Comparison of ENCODE assay signal across 21 cellular contexts in the genomic region with DNA sequence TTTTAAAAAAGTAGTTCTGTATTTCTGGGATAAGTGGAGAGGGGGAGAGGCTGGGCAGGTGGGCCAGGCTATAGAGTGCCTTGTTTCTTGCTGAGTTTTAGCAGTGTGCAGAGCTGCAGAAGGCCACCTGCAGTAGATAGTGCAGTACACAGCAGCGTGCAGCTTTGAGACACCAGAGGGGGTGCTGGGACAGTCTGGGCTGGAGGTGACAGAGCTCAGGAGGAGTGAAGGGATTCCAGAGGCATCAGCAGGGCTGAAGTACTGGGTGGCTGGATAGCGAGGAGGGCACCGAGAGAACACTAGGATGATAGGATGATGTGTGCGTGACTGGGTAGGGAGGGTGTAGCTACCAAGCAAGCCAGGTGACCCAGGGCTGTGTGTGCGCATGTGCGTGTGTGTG. TPM values are rescaled to one million over a fixed set of nuclear protein-coding genes. Genes with fewer than 3 reads are reported as not detected.
DNase-seq lines count a peak whose midpoint lies in the region; ATAC-seq and TF ChIP-seq lines count a peak whose summit lies in the region.
"Had no signal": no experiment of that assay in that cellular context is flagged by ENCODE, and none has a peak within 500 bp of the region (broad histone marks: within the 10 kb centered on the region; RNA-seq: fewer than 3 reads in every experiment).

No MANE protein-coding gene starts in this region.

- TF ChIP-seq CTCF in Panc1 (IDR thresholded peaks at IDR 0.05) (no peak), epithelial cell of proximal tubule (conservative IDR thresholded peaks at IDR 0.05; ENCODE audit: low read depth, low read length) (peak; percentile 3)

- H3K36me3 ChIP-seq in Panc1 (ENCODE audit: control insufficient read depth, insufficient read depth, low read length): peaks cover 3% of the 10 kb centered on the region; the same call in 1 of the 2 replicates

- peak; percentile 40 for ATAC-seq in activated naive CD8-positive, alpha-beta T cell treated with anti-CD3 and anti-CD28 coated beads, Interleukin-2, amount 50 U/mL, for 24 hours
- ATAC-seq in Panc1: peak; percentile 72
- ATAC-seq in activated CD4-positive, alpha-beta T cell treated with anti-CD3 and anti-CD28 coated beads for 36 hours: no peak
- ATAC-seq in esophagus mucosa: no peak
- ATAC-seq: Right ventricle myocardium inferior had no signal

- H3K9me3 ChIP-seq in Panc1 (ENCODE audit: control insufficient read depth, insufficient read depth, low read depth, low read length): no peaks in the 10 kb centered on the region

- no peaks in the 10 kb centered on the region for H3K9me3 Mint-ChIP-seq in activated naive CD8-positive, alpha-beta T cell treated with anti-CD3 and anti-CD28 coated beads, Interleukin-2, amount 50 U/mL, for 24 hours
- no peaks in the 10 kb centered on the region for H3K9me3 Mint-ChIP-seq in activated naive CD8-positive, alpha-beta T cell treated with anti-CD3 and anti-CD28 coated beads for 36 hours
- no peaks in the 10 kb centered on the region for H3K9me3 Mint-ChIP-seq in activated CD4-positive, alpha-beta T cell treated with anti-CD3 and anti-CD28 coated beads for 36 hours (ENCODE audit: low read depth)
- H3K9me3 Mint-ChIP-seq: IgD-negative memory B cell had no signal

- H3K36me3 Mint-ChIP-seq in activated naive CD8-positive, alpha-beta T cell treated with anti-CD3 and anti-CD28 coated beads, Interleukin-2, amount 50 U/mL, for 24 hours (ENCODE audit: low read depth): peaks cover 20% of the 10 kb centered on the region
- H3K36me3 Mint-ChIP-seq in activated naive CD8-positive, alpha-beta T cell treated with anti-CD3 and anti-CD28 coated beads for 36 hours: peaks cover 25% of the 10 kb centered on the region
- peaks cover 28% of the 10 kb centered on the region for H3K36me3 Mint-ChIP-seq in activated CD4-positive, alpha-beta T cell treated with anti-CD3 and anti-CD28 coated beads for 36 hours (ENCODE audit: low read depth)
- H3K36me3 Mint-ChIP-seq: IgD-negative memory B cell had no signal

- H3K4me3 ChIP-seq in Panc1 (ENCODE audit: low read depth in 2 of 2, low read length in 2 of 2): no peak overlapping the region
- no peak overlapping the region for H3K4me3 ChIP-seq in epithelial cell of proximal tubule (ENCODE audit: low read depth, low read length)

- no peaks in the 10 kb centered on the region for H3K27me3 ChIP-seq in Panc1 (ENCODE audit: control insufficient read depth, insufficient read depth, low read length)

- H3K27me3 Mint-ChIP-seq in activated naive CD8-positive, alpha-beta T cell treated with anti-CD3 and anti-CD28 coated beads, Interleukin-2, amount 50 U/mL, for 24 hours: no peaks in the 10 kb centered on the region
- no peaks in the 10 kb centered on the region for H3K27me3 Mint-ChIP-seq in activated naive CD8-positive, alpha-beta T cell treated with anti-CD3 and anti-CD28 coated beads for 36 hours
- no peaks in the 10 kb centered on the region for H3K27me3 Mint-ChIP-seq in activated CD4-positive, alpha-beta T cell treated with anti-CD3 and anti-CD28 coated beads for 36 hours
- H3K27me3 Mint-ChIP-seq: IgD-negative memory B cell had no signal

- intact Hi-C loops in Panc1 (cut with micrococcal nuclease; ENCODE audit: unreplicated experiment): no loop called here
- intact Hi-C loops in activated CD4-positive, alpha-beta T cell treated with anti-CD3 and anti-CD28 coated beads for 36 hours (cut with DNase I, micrococcal nuclease): no loop called here

- no peaks in the 10 kb centered on the region for H3K4me1 ChIP-seq in Panc1 (ENCODE audit: control insufficient read depth, insufficient read depth, low read length)

- no peaks in the 10 kb centered on the region for H3K4me1 Mint-ChIP-seq in activated naive CD8-positive, alpha-beta T cell treated with anti-CD3 and anti-CD28 coated beads, Interleukin-2, amount 50 U/mL, for 24 hours
- no peaks in the 10 kb centered on the region for H3K4me1 Mint-ChIP-seq in activated naive CD8-positive, alpha-beta T cell treated with anti-CD3 and anti-CD28 coated beads for 36 hours
- no peaks in the 10 kb centered on the region for H3K4me1 Mint-ChIP-seq in activated CD4-positive, alpha-beta T cell treated with anti-CD3 and anti-CD28 coated beads for 36 hours
- H3K4me1 Mint-ChIP-seq: IgD-negative memory B cell had no signal

- CTCF ChIA-PET in Panc1 (lab: Charles Lee): interaction anchor here (1.1 kb wide), 1 partner anchor 88 kb away, joined by 3 read pairs; no protein-coding TSS in a partner anchor
- CTCF ChIA-PET in activated CD4-positive, alpha-beta T cell treated with anti-CD3 and anti-CD28 coated beads for 36 hours (lab: Charles Lee): no interaction called here

- H3K27ac ChIP-seq in Panc1 (ENCODE audit: low read length): no peak overlapping the region
- H3K27ac ChIP-seq: 22Rv1 had no signal

- no TSS peak for BruUV-seq in Panc1 (replicated peaks; lab: Mats Ljungman, UMichigan)

- no peak overlapping the region for H3K27ac Mint-ChIP-seq in activated naive CD8-positive, alpha-beta T cell treated with anti-CD3 and anti-CD28 coated beads, Interleukin-2, amount 50 U/mL, for 24 hours
- no peak overlapping the region for H3K27ac Mint-ChIP-seq in activated naive CD8-positive, alpha-beta T cell treated with anti-CD3 and anti-CD28 coated beads for 36 hours
- H3K27ac Mint-ChIP-seq in activated CD4-positive, alpha-beta T cell treated with anti-CD3 and anti-CD28 coated beads for 36 hours: no peak overlapping the region
- H3K27ac Mint-ChIP-seq: IgD-negative memory B cell had no signal

- no peak for DNase-seq in activated naive CD8-positive, alpha-beta T cell treated with anti-CD3 and anti-CD28 coated beads, Interleukin-2, amount 50 U/mL, for 24 hours
- no peak for DNase-seq in activated naive CD8-positive, alpha-beta T cell treated with anti-CD3 and anti-CD28 coated beads for 36 hours
- DNase-seq in Panc1 (ENCODE audit: low read depth, low spot score) (no peak), epithelial cell of proximal tubule (ENCODE audit: low read depth) (no peak), amygdala (lab: John Stamatoyannopoulos, UW) (no peak), SHP77 treated with DMSO at 0.1 percent for 48 hours (lab: John Stamatoyannopoulos, UW) (no peak)
- DNase-seq in activated CD4-positive, alpha-beta T cell treated with anti-CD3 and anti-CD28 coated beads for 36 hours: no peak
- DNase-seq: AML-193, GDM1, GOT3, HCEC 1CT, Karpas-422, NCI-H1694 treated with DMSO at 0.1 percent for 48 hours, NCI-H2081 treated with DMSO at 0.1 percent for 48 hours, NCI-H2171 treated with DMSO at 0.1 percent for 48 hours, NCI-H524 treated with DMSO at 0.1 percent for 48 hours, NCI-H82 had no signal

- in situ Hi-C loops in Panc1 (cut with HindIII; ENCODE audit: low pct_unique_long_range_greater_than_20kb, low sequenced_read_pairs): no loop called here

- no peak overlapping the region for H3K4me3 Mint-ChIP-seq in activated naive CD8-positive, alpha-beta T cell treated with anti-CD3 and anti-CD28 coated beads, Interleukin-2, amount 50 U/mL, for 24 hours
- H3K4me3 Mint-ChIP-seq in activated naive CD8-positive, alpha-beta T cell treated with anti-CD3 and anti-CD28 coated beads for 36 hours: no peak overlapping the region
- H3K4me3 Mint-ChIP-seq in activated CD4-positive, alpha-beta T cell treated with anti-CD3 and anti-CD28 coated beads for 36 hours: no peak overlapping the region
- H3K4me3 Mint-ChIP-seq: IgD-negative memory B cell had no signal

- POLR2A ChIA-PET in Panc1 (lab: Charles Lee): no interaction called here
- POLR2A ChIA-PET in activated CD4-positive, alpha-beta T cell treated with anti-CD3 and anti-CD28 coated beads for 36 hours (lab: Charles Lee): no interaction called here

RNA-seq across cellular contexts. Expression of a gene that starts 26.6 kb away (rescaled TPM):
- total RNA-seq in activated naive CD8-positive, alpha-beta T cell treated with anti-CD3 and anti-CD28 coated beads for 36 hours: 10 to 100 TPM; 43.9 to 44.1 TPM
- 44.2 TPM for total RNA-seq in Panc1 (2021; ENCODE audit: unreplicated experiment)
- polyA plus RNA-seq in Panc1 (2012; ENCODE audit: insufficient read length): 60.8 TPM
- total RNA-seq in epithelial cell of proximal tubule: 35.4 and 56.9 TPM in 2 replicates
- 10 to 100 TPM; 33.3 to 36.2 TPM for total RNA-seq in activated CD4-positive, alpha-beta T cell treated with anti-CD3 and anti-CD28 coated beads for 36 hours
- 26.8 TPM for total RNA-seq in esophagus mucosa

Comparison
In these comparisons a context has a peak if more than half of its experiments do, and no peak if none do; other contexts are left out.
1. ATAC-seq: peak in activated naive CD8-positive, alpha-beta T cell treated with anti-CD3 and anti-CD28 coated beads, Interleukin-2, amount 50 U/mL, for 24 hours (single experiment) and Panc1 (single experiment); none in activated CD4-positive, alpha-beta T cell treated with anti-CD3 and anti-CD28 coated beads for 36 hours (single experiment) and esophagus mucosa (single experiment).